14 cellular contexts compared by ENCODE assay signal in the genomic region with DNA sequence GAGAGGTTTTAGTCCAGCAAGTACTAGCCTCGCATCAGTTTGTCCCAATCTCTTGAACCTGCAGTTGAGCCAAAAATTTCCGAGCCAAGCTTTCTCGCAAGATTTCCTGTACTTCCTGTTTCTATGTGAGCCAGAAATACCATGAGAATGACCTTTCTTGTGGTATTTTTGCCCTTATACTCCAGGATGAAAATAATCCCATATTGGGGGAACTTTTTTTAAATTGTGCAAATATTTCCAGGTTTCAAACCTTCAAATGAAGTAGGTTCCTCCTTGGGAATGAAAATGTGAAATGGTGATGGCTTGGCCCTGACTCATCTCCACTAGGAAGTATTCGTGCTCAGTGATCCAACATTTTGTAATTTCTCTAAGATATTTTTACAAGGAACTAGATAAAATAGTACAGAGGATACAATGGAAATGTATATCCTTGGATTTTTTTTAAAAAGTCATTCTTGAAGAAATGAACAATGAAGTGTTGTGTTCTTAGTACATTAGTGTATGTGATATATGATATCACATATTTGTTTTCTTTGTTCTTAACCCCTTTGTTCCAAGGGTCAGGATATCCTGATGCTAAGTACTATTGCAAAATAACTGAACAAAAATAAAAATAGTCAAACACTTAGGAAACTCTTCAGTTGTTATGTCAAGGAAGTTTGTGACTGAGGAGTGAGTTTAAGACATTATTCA.
A peak's percentile ranks its signal among the peaks of the same experiment; 100 is the strongest.
DNase-seq lines count a peak whose midpoint lies in the region; ATAC-seq, FAIRE-seq and TF ChIP-seq lines count a peak whose summit lies in the region.
"Had no signal": no experiment of that assay in that cellular context is flagged by ENCODE, and none has a peak within 500 bp of the region (broad histone marks: within the 10 kb centered on the region; RNA-seq: fewer than 3 reads in every experiment).

No MANE protein-coding gene starts in this region.

- H3K4me2 ChIP-seq in SK-N-SH = no peak overlapping the region

- H3K9me3 Mint-ChIP-seq in stimulated activated naive CD8-positive, alpha-beta T cell treated with anti-CD3 and anti-CD28 coated beads, Interleukin-15, amount 100 ng/mL, for 72 hours = no peaks in the 10 kb centered on the region
- H3K9me3 Mint-ChIP-seq: activated naive CD4-positive, alpha-beta T cell treated with anti-CD3 and anti-CD28 coated beads, Interleukin-2, amount 50 U/mL, for 24 hours had no signal

- no peaks in the 10 kb centered on the region for H3K9me2 ChIP-seq in SK-N-SH

- H3K27me3 Mint-ChIP-seq in stimulated activated naive CD8-positive, alpha-beta T cell treated with anti-CD3 and anti-CD28 coated beads, Interleukin-15, amount 100 ng/mL, for 72 hours = no peaks in the 10 kb centered on the region
- H3K27me3 Mint-ChIP-seq: activated naive CD4-positive, alpha-beta T cell treated with anti-CD3 and anti-CD28 coated beads, Interleukin-2, amount 50 U/mL, for 24 hours had no signal

- peaks cover 41% of the 10 kb centered on the region for H3K4me1 Mint-ChIP-seq in stimulated activated naive CD8-positive, alpha-beta T cell treated with anti-CD3 and anti-CD28 coated beads, Interleukin-15, amount 100 ng/mL, for 72 hours
- H3K4me1 Mint-ChIP-seq: activated naive CD4-positive, alpha-beta T cell treated with anti-CD3 and anti-CD28 coated beads, Interleukin-2, amount 50 U/mL, for 24 hours had no signal

- TF ChIP-seq POLR2A in thyroid gland (IDR thresholded peaks at IDR 0.05) = no peak

- H3K9ac ChIP-seq in SK-N-SH = no peak overlapping the region
- no peak overlapping the region for H3K9ac ChIP-seq in kidney (ENCODE audit: low read length in 2 of 2)

- H3F3A ChIP-seq in SK-N-SH (replicated peaks; ENCODE audit: insufficient read depth) = peaks cover 4% of the 10 kb centered on the region

- H2AFZ ChIP-seq in SK-N-SH (ENCODE audit: low read depth) = 0 out of 2 replicates have a peak overlapping the region, but pooled peaks have one; percentile 9

- intact Hi-C loops in kidney (cut with DNase I) = no loop called here
- intact Hi-C loops in thyroid gland (cut with DNase I) = no loop called here

- no peak overlapping the region for H3K4me3 Mint-ChIP-seq in stimulated activated naive CD8-positive, alpha-beta T cell treated with anti-CD3 and anti-CD28 coated beads, Interleukin-15, amount 100 ng/mL, for 72 hours
- H3K4me3 Mint-ChIP-seq: activated naive CD4-positive, alpha-beta T cell treated with anti-CD3 and anti-CD28 coated beads, Interleukin-2, amount 50 U/mL, for 24 hours had no signal

- CTCF ChIA-PET in SK-N-SH (lab: Yijun Ruan, JAX) = interaction anchor here (1.3 to 1.4 kb wide), 2 partner anchors 102 to 191 kb away, joined by 3 read pairs; no protein-coding TSS in a partner anchor

- no peak for FAIRE-seq in bronchial epithelial cell (lab: Jason Lieb, UNC)
- FAIRE-seq in kidney (lab: Jason Lieb, UNC) = peak; percentile 56
- FAIRE-seq: A204.1 had no signal

- TF ChIP-seq EP300 in SK-N-SH (IDR thresholded peaks at IDR 0.05; ENCODE audit: borderline replicate concordance in 1 of 2, low read depth in 1 of 2, low read length in 1 of 2) = no peak

- H3K36me3 ChIP-seq in SK-N-SH (replicated peaks in 1 of 2; ENCODE audit: control insufficient read depth in 1 of 2, insufficient read depth in 2 of 2, low read length in 1 of 2) (no peaks in the 10 kb centered on the region), bronchial epithelial cell (ENCODE audit: control insufficient read depth, insufficient read depth, low read length) (no peaks in the 10 kb centered on the region), kidney (ENCODE audit: control insufficient read depth in 1 of 2, insufficient read depth in 2 of 2, low read length in 2 of 2) (no peaks in the 10 kb centered on the region), thyroid gland (no peaks in the 10 kb centered on the region)

- H3K9me3 ChIP-seq in SK-N-SH = no peaks in the 10 kb centered on the region
- H3K9me3 ChIP-seq in kidney (ENCODE audit: control insufficient read depth in 1 of 2, low read length in 2 of 2) = no peaks in the 10 kb centered on the region
- no peaks in the 10 kb centered on the region for H3K9me3 ChIP-seq in thyroid gland

- no peak for TF ChIP-seq RAD21 in SK-N-SH (IDR thresholded peaks at IDR 0.05; ENCODE audit: low read length)

- TF ChIP-seq CTCF in SK-N-SH (IDR thresholded peaks at IDR 0.05) = no peak
- no peak for TF ChIP-seq CTCF in bronchial epithelial cell (IDR thresholded peaks at IDR 0.05; ENCODE audit: insufficient read depth, low read length, severe bottlenecking)
- no peak for TF ChIP-seq CTCF in kidney (IDR thresholded peaks at IDR 0.05; ENCODE audit: borderline replicate concordance, extremely low read depth, insufficient read depth)
- no peak for TF ChIP-seq CTCF in thyroid gland (IDR thresholded peaks at IDR 0.05)

- H3K79me2 ChIP-seq in SK-N-SH (ENCODE audit: insufficient read depth) = no peaks in the 10 kb centered on the region

- DNase-seq in SK-N-SH (no peak), bronchial epithelial cell (ENCODE audit: low read depth) (peak; percentile 52), kidney (no peak), thyroid gland (no peak), HUDEP-2 (lab: John Stamatoyannopoulos, UW; ENCODE audit: unreplicated experiment in 76 of 76) (no peak), KG1 (lab: John Stamatoyannopoulos, UW) (no peak)
- no peak for DNase-seq in stimulated activated naive CD8-positive, alpha-beta T cell treated with anti-CD3 and anti-CD28 coated beads, Interleukin-15, amount 100 ng/mL, for 72 hours
- DNase-seq: effector CD8-positive, alpha-beta T cell; NCI-H1417 treated with DMSO at 0.1 percent for 48 hours; NCI-H82; T-helper 1 cell had no signal

- no peak overlapping the region for H3K27ac Mint-ChIP-seq in stimulated activated naive CD8-positive, alpha-beta T cell treated with anti-CD3 and anti-CD28 coated beads, Interleukin-15, amount 100 ng/mL, for 72 hours
- H3K27ac Mint-ChIP-seq: activated naive CD4-positive, alpha-beta T cell treated with anti-CD3 and anti-CD28 coated beads, Interleukin-2, amount 50 U/mL, for 24 hours had no signal

- peak overlapping the region in 1 of 2 experiments; percentile 94; a peak in 2 of 4 replicates for H3K27ac ChIP-seq in SK-N-SH (ENCODE audit: low read depth in 2 of 2, low read length in 1 of 2)
- no peak overlapping the region for H3K27ac ChIP-seq in kidney (ENCODE audit: low read depth in 2 of 2, low read length in 2 of 2)
- H3K27ac ChIP-seq in thyroid gland = peak overlapping the region in 2 of 3 donors; percentile 73 to 77

- POLR2A ChIA-PET in SK-N-SH (lab: Yijun Ruan, JAX) = no interaction called here

- 90% methylated on average over 4 of the region's 4 CpGs for WGBS in SK-N-SH (ENCODE audit: low lambda C conversion rate)
- 71% methylated on average over 4 of the region's 4 CpGs for WGBS in thyroid gland, 2 donors

- no peaks in the 10 kb centered on the region for H4K20me1 ChIP-seq in SK-N-SH (ENCODE audit: insufficient read depth)

- H3K27me3 ChIP-seq in SK-N-SH (ENCODE audit: insufficient read depth) = no peaks in the 10 kb centered on the region
- H3K27me3 ChIP-seq in bronchial epithelial cell (ENCODE audit: control insufficient read depth, insufficient read depth, low read length) = no peaks in the 10 kb centered on the region
- no peaks in the 10 kb centered on the region for H3K27me3 ChIP-seq in thyroid gland

- no peak overlapping the region for H3K4me3 ChIP-seq in SK-N-SH (ENCODE audit: low read depth in 2 of 2, low read length in 1 of 2)
- no peak overlapping the region for H3K4me3 ChIP-seq in bronchial epithelial cell (ENCODE audit: low read depth, low read length)
- no peak overlapping the region for H3K4me3 ChIP-seq in kidney (ENCODE audit: low read length in 2 of 2)
- no peak overlapping the region for H3K4me3 ChIP-seq in thyroid gland (replicated peaks in 1 of 3)

- peaks cover 18 to 30% of the 10 kb centered on the region in 2 experiments for H3K4me1 ChIP-seq in SK-N-SH (ENCODE audit: control insufficient read depth in 1 of 2, insufficient read depth in 2 of 2, low read depth in 1 of 2, low read length in 1 of 2)
- H3K4me1 ChIP-seq in kidney (ENCODE audit: control insufficient read depth in 1 of 2, insufficient read depth in 1 of 2, low read depth in 1 of 2, low read length in 2 of 2) = peaks cover 0 to 8% of the 10 kb centered on the region in 2 donors
- H3K4me1 ChIP-seq in thyroid gland = peaks cover 26 to 46% of the 10 kb centered on the region in 2 donors

- ATAC-seq in SK-N-SH treated with all-trans-retinoic acid at 6 μM for 48 hours = no peak
- no peak for ATAC-seq in stimulated activated naive CD8-positive, alpha-beta T cell treated with anti-CD3 and anti-CD28 coated beads, Interleukin-15, amount 100 ng/mL, for 72 hours

TF ChIP-seq in SK-N-SH, 30 proteins besides CTCF, POLR2A, EP300 and RAD21:
- TF ChIP-seq FOSL2 (IDR thresholded peaks at IDR 0.05; ENCODE audit: borderline replicate concordance, low read depth) (peak; percentile 16; the same call in 1 of the 2 replicates), EZH2phosphoT487 (IDR thresholded peaks at IDR 0.05; ENCODE audit: borderline replicate concordance, low read depth) (no peak)

TF ChIP-seq in SK-N-SH treated with all-trans-retinoic acid at 6 μM for 48 hours, 23 proteins besides CTCF, POLR2A, EP300 and RAD21 (continues in another document):
- TF ChIP-seq ZC3H10 (CRISPR knock-in tag; IDR thresholded peaks at IDR 0.05) (no peak), GLIS3 (CRISPR knock-in tag; IDR thresholded peaks at IDR 0.05) (no peak), ARNTL (CRISPR knock-in tag; IDR thresholded peaks at IDR 0.05; ENCODE audit: borderline replicate concordance, low read depth) (no peak), CSDC2 (CRISPR knock-in tag; IDR thresholded peaks at IDR 0.05) (no peak), CREB5 (CRISPR knock-in tag; IDR thresholded peaks at IDR 0.05; ENCODE audit: low read depth) (no peak), OSR1 (CRISPR knock-in tag; IDR thresholded peaks at IDR 0.05) (no peak)

Comparison
In these comparisons a context has a peak if more than half of its experiments do, and no peak if none do; other contexts are left out.
1. H3K27ac ChIP-seq: peak in thyroid gland (2 of 3); none in kidney (0 of 2).